In the genomic region with DNA sequence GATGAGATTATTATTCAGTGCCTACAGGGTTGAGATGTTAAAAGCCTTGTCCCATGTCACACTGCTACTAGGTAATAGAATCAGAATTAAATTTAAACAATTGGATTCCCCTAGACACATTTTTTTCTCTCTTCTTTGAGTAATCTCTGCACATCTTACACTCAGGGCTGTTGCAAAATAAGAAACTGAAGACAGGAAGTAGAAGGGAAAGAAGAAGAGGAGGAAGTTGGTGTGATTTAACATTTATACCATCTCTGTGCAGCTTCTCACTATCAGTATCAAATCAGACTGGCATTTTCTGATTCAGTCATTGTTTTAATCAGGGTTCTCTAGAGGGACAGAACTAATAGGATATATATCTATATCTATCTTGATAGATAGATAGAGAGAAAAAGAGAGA, we compare ENCODE assay signal across 29 cellular contexts.
DNase-seq lines count a peak whose midpoint lies in the region; ATAC-seq and TF ChIP-seq lines count a peak whose summit lies in the region.
"Had no signal": no experiment of that assay in that cellular context is flagged by ENCODE, and none has a peak within 500 bp of the region (broad histone marks: within the 10 kb centered on the region; RNA-seq: fewer than 3 reads in every experiment).

No MANE protein-coding gene starts in this region.

- H4K20me1 ChIP-seq in osteoblast (ENCODE audit: insufficient read depth, low read length), result no peaks in the 10 kb centered on the region

- H3K27me3 Mint-ChIP-seq in Calu3 (ENCODE audit: unreplicated experiment), result no peaks in the 10 kb centered on the region
- peaks cover under 1% of the 10 kb centered on the region for H3K27me3 Mint-ChIP-seq in stimulated activated memory B cell treated with anti-CD40 and anti-IgM and Interleukin-4, amounts not matched to agents 10 μg/mL and 1 μg/mL and 100 μg/mL, for 72 hours
- H3K27me3 Mint-ChIP-seq: CD8-positive, alpha-beta memory T cell; IgD-negative memory B cell; natural killer cell treated with Interleukin-12 subunit alpha and Interleukin-12 subunit beta and Interleukin-15 and Interleukin-18, amount 100 ng/mL, for 72 hours had no signal

- peaks cover 24% of the 10 kb centered on the region for H3K4me1 Mint-ChIP-seq in Calu3 (ENCODE audit: low read depth, unreplicated experiment)
- no peaks in the 10 kb centered on the region for H3K4me1 Mint-ChIP-seq in stimulated activated memory B cell treated with anti-CD40 and anti-IgM and Interleukin-4, amounts not matched to agents 10 μg/mL and 1 μg/mL and 100 μg/mL, for 72 hours
- H3K4me1 Mint-ChIP-seq: CD8-positive, alpha-beta memory T cell; T-cell had no signal

- ATAC-seq in stimulated activated memory B cell treated with anti-CD40 and anti-IgM and Interleukin-4, amounts not matched to agents 10 μg/mL and 1 μg/mL and 100 μg/mL, for 72 hours, result no peak
- ATAC-seq: activated CD8-positive, alpha-beta T cell treated with anti-CD3 and anti-CD28 coated beads for 36 hours; body of pancreas; left lung; natural killer cell treated with Interleukin-12 subunit alpha and Interleukin-12 subunit beta and Interleukin-15 and Interleukin-18, amount 100 ng/mL, for 72 hours; right cardiac atrium; T-cell had no signal

- no peaks in the 10 kb centered on the region for H3K9me3 ChIP-seq in osteoblast (ENCODE audit: low read depth, low read length)
- H3K9me3 ChIP-seq: body of pancreas, left lung, pancreas, thoracic aorta had no signal

- BruUV-seq in Calu3 (replicated peaks; lab: Mats Ljungman, UMichigan), result no TSS peak

- H3K4me3 Mint-ChIP-seq in Calu3 (ENCODE audit: low read depth, unreplicated experiment), result no peak overlapping the region
- H3K4me3 Mint-ChIP-seq in stimulated activated memory B cell treated with anti-CD40 and anti-IgM and Interleukin-4, amounts not matched to agents 10 μg/mL and 1 μg/mL and 100 μg/mL, for 72 hours, result no peak overlapping the region
- H3K4me3 Mint-ChIP-seq: activated CD8-positive, alpha-beta T cell treated with anti-CD3 and anti-CD28 coated beads for 36 hours; CD8-positive, alpha-beta memory T cell; IgD-negative memory B cell; natural killer cell treated with Interleukin-12 subunit alpha and Interleukin-12 subunit beta and Interleukin-15 and Interleukin-18, amount 100 ng/mL, for 72 hours; T-cell had no signal

- peaks cover 40% of the 10 kb centered on the region for H3K4me1 ChIP-seq in osteoblast (ENCODE audit: insufficient read depth, low read length)

- no peak overlapping the region for H3K4me2 ChIP-seq in osteoblast (ENCODE audit: insufficient read depth, low read length)

- DNase-seq in CD1c-positive myeloid dendritic cell (ENCODE audit: extremely low spot score) (peak; percentile 41), MV-4-11 (lab: John Stamatoyannopoulos, UW) (peak; percentile 83), SKM-1 treated with dmso at 0.1 percent for 144 hours (lab: John Stamatoyannopoulos, UW; ENCODE audit: unreplicated experiment) (peak; percentile 82), pons (ENCODE audit: low spot score) (peak; percentile 35), brain microvascular endothelial cell (no peak), Calu3 (no peak), osteoblast (ENCODE audit: insufficient read length, low spot score, missing footprints) (no peak)
- DNase-seq: activated CD4-positive, CD25-positive, alpha-beta regulatory T cell treated with anti-CD3 and anti-CD28 coated beads, Interleukin-2, amount 50 U/mL, for 72 hours; activated CD8-positive, alpha-beta T cell treated with anti-CD3 and anti-CD28 coated beads for 36 hours; activated gamma-delta T cell treated with Interleukin-2 at 50 U/mL for 16 hours; body of pancreas; CD8-positive, alpha-beta memory T cell; DMS153; effector CD4-positive, alpha-beta T cell; left lung; midbrain; NCI-H187; NCI-H526 treated with DMSO at 0.1 percent for 48 hours; pancreas; right cardiac atrium; Right ventricle myocardium superior; stimulated activated CD4-positive, alpha-beta T cell treated with anti-CD3 and anti-CD28 coated beads, Interleukin-12 subunit alpha, Interleukin-12 subunit beta, amount 100 ng/mL, for 4 hours; stimulated activated CD4-positive, alpha-beta T cell treated with anti-CD3 and anti-CD28 coated beads, Interleukin-4, amount 100 ng/mL, for 4 hours; stimulated activated naive CD4-positive, alpha-beta T cell treated with Interleukin-2 at 50 U/mL for 16 hours; T-cell had no signal

- H3K27ac Mint-ChIP-seq in Calu3 (ENCODE audit: unreplicated experiment), result no peak overlapping the region
- H3K27ac Mint-ChIP-seq in stimulated activated memory B cell treated with anti-CD40 and anti-IgM and Interleukin-4, amounts not matched to agents 10 μg/mL and 1 μg/mL and 100 μg/mL, for 72 hours, result no peak overlapping the region
- H3K27ac Mint-ChIP-seq: activated CD8-positive, alpha-beta T cell treated with anti-CD3 and anti-CD28 coated beads for 36 hours; CD8-positive, alpha-beta memory T cell; IgD-negative memory B cell; natural killer cell treated with Interleukin-12 subunit alpha and Interleukin-12 subunit beta and Interleukin-15 and Interleukin-18, amount 100 ng/mL, for 72 hours; T-cell had no signal

- H3K36me3 ChIP-seq in brain microvascular endothelial cell (replicated peaks) (no peaks in the 10 kb centered on the region), osteoblast (ENCODE audit: insufficient read depth, low read length) (no peaks in the 10 kb centered on the region)
- H3K36me3 ChIP-seq: left lung, pancreas, thoracic aorta had no signal

- H3K4me3 ChIP-seq in brain microvascular endothelial cell (ENCODE audit: low read depth, low read length) (no peak overlapping the region), osteoblast (ENCODE audit: insufficient read depth, low read length) (no peak overlapping the region)
- H3K4me3 ChIP-seq: body of pancreas, left lung, pancreas, thoracic aorta had no signal

- H3K36me3 Mint-ChIP-seq in Calu3 (ENCODE audit: insufficient read depth, unreplicated experiment), result no peaks in the 10 kb centered on the region
- H3K36me3 Mint-ChIP-seq in stimulated activated memory B cell treated with anti-CD40 and anti-IgM and Interleukin-4, amounts not matched to agents 10 μg/mL and 1 μg/mL and 100 μg/mL, for 72 hours, result no peaks in the 10 kb centered on the region
- H3K36me3 Mint-ChIP-seq: CD8-positive, alpha-beta memory T cell; IgD-negative memory B cell; natural killer cell treated with Interleukin-12 subunit alpha and Interleukin-12 subunit beta and Interleukin-15 and Interleukin-18, amount 100 ng/mL, for 72 hours; T-cell had no signal

- in situ Hi-C loops in brain microvascular endothelial cell (cut with HindIII; ENCODE audit: low pct_ligation_motif_present, low sequenced_read_pairs), result no loop called here

- CTCF ChIA-PET in Calu3 (lab: Charles Lee), result no interaction called here

- H3K9me3 Mint-ChIP-seq in Calu3 (ENCODE audit: low read depth, unreplicated experiment), result peaks cover 3% of the 10 kb centered on the region
- no peaks in the 10 kb centered on the region for H3K9me3 Mint-ChIP-seq in stimulated activated memory B cell treated with anti-CD40 and anti-IgM and Interleukin-4, amounts not matched to agents 10 μg/mL and 1 μg/mL and 100 μg/mL, for 72 hours
- H3K9me3 Mint-ChIP-seq: activated CD8-positive, alpha-beta T cell treated with anti-CD3 and anti-CD28 coated beads for 36 hours; CD8-positive, alpha-beta memory T cell; IgD-negative memory B cell; T-cell had no signal

- H3K27me3 ChIP-seq in brain microvascular endothelial cell (replicated peaks) (no peaks in the 10 kb centered on the region), osteoblast (ENCODE audit: insufficient read depth, low read length) (no peaks in the 10 kb centered on the region)
- H3K27me3 ChIP-seq: body of pancreas, left lung, pancreas had no signal

- no peak for TF ChIP-seq CTCF in brain microvascular endothelial cell (IDR thresholded peaks at IDR 0.05; ENCODE audit: low read depth, low read length, missing control alignments)
- no peak for TF ChIP-seq CTCF in Calu3 (IDR thresholded peaks at IDR 0.05; ENCODE audit: unreplicated experiment)
- TF ChIP-seq CTCF in osteoblast (IDR thresholded peaks at IDR 0.05; ENCODE audit: extremely low read depth, low read depth, low read length), result no peak

- intact Hi-C loops in Calu3 (cut with micrococcal nuclease; ENCODE audit: unreplicated experiment), result no loop called here

- no peaks in the 10 kb centered on the region for H3K79me2 ChIP-seq in osteoblast (ENCODE audit: insufficient read depth, low read length)

- H3K27ac ChIP-seq in brain microvascular endothelial cell (no peak overlapping the region), osteoblast (ENCODE audit: low read depth, low read length) (no peak overlapping the region)
- H3K27ac ChIP-seq: body of pancreas, pancreas, thoracic aorta had no signal

- no peak overlapping the region for H2AFZ ChIP-seq in osteoblast (ENCODE audit: low read length)

Comparison
In these comparisons a context has a peak if more than half of its experiments do, and no peak if none do; other contexts are left out.
1. DNase-seq: peak in CD1c-positive myeloid dendritic cell (single experiment), MV-4-11 (single experiment), SKM-1 treated with dmso at 0.1 percent for 144 hours (single experiment) and pons (single experiment); none in brain microvascular endothelial cell (single experiment), Calu3 (single experiment) and osteoblast (single experiment).